ENCODE assay signal across 8 cellular contexts in the genomic region with DNA sequence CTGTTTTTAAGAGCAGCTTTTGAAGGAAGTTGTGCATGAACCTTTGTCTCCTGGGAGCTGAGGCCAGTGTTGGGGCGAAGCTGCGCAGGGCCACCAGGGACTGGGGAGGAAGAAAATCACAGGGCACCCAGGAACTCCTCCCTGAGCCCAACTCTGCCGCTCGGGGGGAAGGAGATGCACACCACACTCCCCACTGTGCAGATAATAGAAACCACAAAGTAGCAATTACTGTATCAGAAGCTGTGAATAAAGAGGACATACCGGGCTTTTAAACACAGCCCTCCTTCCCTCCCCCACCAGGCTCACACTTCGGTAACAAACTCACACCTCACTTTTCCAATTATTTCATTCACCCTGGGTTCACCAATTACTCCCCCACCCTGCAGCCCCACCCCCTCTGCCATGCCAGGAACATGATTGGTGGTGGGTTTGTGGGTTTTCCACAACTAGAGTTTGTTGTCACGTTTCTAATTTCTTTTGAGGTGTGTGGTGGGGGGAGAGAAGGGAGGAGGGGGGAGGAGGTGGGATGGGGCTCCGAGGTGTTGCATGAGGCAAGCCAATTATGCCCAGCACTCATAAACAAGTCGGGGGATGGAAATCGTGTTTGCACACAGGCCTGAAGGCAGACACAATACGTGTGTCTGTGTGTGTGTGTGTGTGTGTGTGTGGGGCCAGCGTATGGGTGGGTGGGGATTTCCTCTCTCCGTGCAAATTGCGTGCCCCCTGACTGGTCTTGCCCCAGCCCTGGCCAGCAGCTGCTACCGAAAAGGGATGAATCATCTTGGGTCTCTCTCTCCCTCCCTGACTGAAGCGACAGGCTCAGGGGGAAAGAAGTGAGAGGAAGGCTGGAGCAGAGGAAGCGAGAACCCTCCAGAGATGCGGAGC.
A peak's percentile ranks its signal among the peaks of the same experiment; 100 is the strongest.
DNase-seq lines count a peak whose midpoint lies in the region; ATAC-seq and TF ChIP-seq lines count a peak whose summit lies in the region.

No MANE protein-coding gene starts in this region.

- H3K4me3 Mint-ChIP-seq in activated naive CD4-positive, alpha-beta T cell treated with anti-CD3 and anti-CD28 coated beads for 36 hours = no peak overlapping the region

- peak overlapping the region; percentile 63 for H3K27ac Mint-ChIP-seq in activated naive CD4-positive, alpha-beta T cell treated with anti-CD3 and anti-CD28 coated beads for 36 hours

- H3K9me3 Mint-ChIP-seq in activated naive CD4-positive, alpha-beta T cell treated with anti-CD3 and anti-CD28 coated beads for 36 hours = no peaks in the 10 kb centered on the region

- H3K36me3 ChIP-seq in testis (ENCODE audit: low read depth, missing control alignments) (no peaks in the 10 kb centered on the region), upper lobe of left lung (peaks cover 0 to 22% (median 12%) of the 10 kb centered on the region in 4 donors)

- no peak overlapping the region for H3K4me3 ChIP-seq in testis
- no peak overlapping the region for H3K4me3 ChIP-seq in upper lobe of left lung

- 61 to 68% methylated on average over 16 to 18 of the region's 18 CpGs for WGBS in testis, 2 donors
- WGBS in upper lobe of left lung, 2 donors = 54 to 58% methylated on average over 18 of the region's 18 CpGs

- no peak for DNase-seq in activated naive CD4-positive, alpha-beta T cell treated with anti-CD3 and anti-CD28 coated beads for 36 hours
- no peak for DNase-seq in activated naive CD4-positive, alpha-beta T cell treated with Interleukin-2 at 50 U/mL for 16 hours
- DNase-seq in RWPE1 (ENCODE audit: low spot score) (no peak), fibroblast of peridontal ligament (ENCODE audit: extremely low read depth) (peak; percentile 76), testis (peak; percentile 48), upper lobe of left lung (no peak), UCSD-AML1 (lab: John Stamatoyannopoulos, UW; ENCODE audit: unreplicated experiment) (no peak)

- peaks cover 8% of the 10 kb centered on the region for H3K4me1 Mint-ChIP-seq in activated naive CD4-positive, alpha-beta T cell treated with anti-CD3 and anti-CD28 coated beads for 36 hours (ENCODE audit: low read depth)

- POLR2A ChIA-PET in RWPE1 (lab: Yijun Ruan, JAX; ENCODE audit: low non-redundant PET) = no interaction called here

- no peaks in the 10 kb centered on the region for H3K9me3 ChIP-seq in testis
- H3K9me3 ChIP-seq in upper lobe of left lung = no peaks in the 10 kb centered on the region

- intact Hi-C loops in activated naive CD4-positive, alpha-beta T cell treated with anti-CD3 and anti-CD28 coated beads for 36 hours (cut with micrococcal nuclease) = no loop called here
- intact Hi-C loops in testis (cut with DNase I; ENCODE audit: low total_unique reads) = no loop called here

- peak overlapping the region; percentile 27 for H3K27ac ChIP-seq in RWPE1
- H3K27ac ChIP-seq in testis = no peak overlapping the region
- no peak overlapping the region for H3K27ac ChIP-seq in upper lobe of left lung

- peaks cover 30% of the 10 kb centered on the region for H3K36me3 Mint-ChIP-seq in activated naive CD4-positive, alpha-beta T cell treated with anti-CD3 and anti-CD28 coated beads for 36 hours (ENCODE audit: low read depth)

- no peak for TF ChIP-seq POLR2A in testis (IDR thresholded peaks at IDR 0.05)
- no peak for TF ChIP-seq POLR2A in upper lobe of left lung (IDR thresholded peaks at IDR 0.05)

- no peak for TF ChIP-seq EP300 in upper lobe of left lung (IDR thresholded peaks at IDR 0.05)

- TF ChIP-seq CTCF in RWPE1 (conservative IDR thresholded peaks at IDR 0.05; ENCODE audit: low read depth) = no peak
- TF ChIP-seq CTCF in testis (IDR thresholded peaks at IDR 0.05) = no peak
- TF ChIP-seq CTCF in upper lobe of left lung (IDR thresholded peaks at IDR 0.05) = no peak

- H3K27me3 ChIP-seq in testis = no peaks in the 10 kb centered on the region
- H3K27me3 ChIP-seq in upper lobe of left lung = no peaks in the 10 kb centered on the region

- CTCF ChIA-PET in activated naive CD4-positive, alpha-beta T cell treated with anti-CD3 and anti-CD28 coated beads for 36 hours (lab: Charles Lee) = interaction anchor here (0.7 to 1.2 kb wide), 2 partner anchors 46 to 50 kb away, joined by 3 read pairs; no protein-coding TSS in a partner anchor
- CTCF ChIA-PET in RWPE1 (lab: Yijun Ruan, JAX) = interaction anchor here (0.6 kb wide), 1 partner anchor 678 kb away, joined by 3 read pairs; no protein-coding TSS in a partner anchor

- H3K27me3 Mint-ChIP-seq in activated naive CD4-positive, alpha-beta T cell treated with anti-CD3 and anti-CD28 coated beads for 36 hours (ENCODE audit: low read depth) = no peaks in the 10 kb centered on the region

- peaks cover 11% of the 10 kb centered on the region for H3K4me1 ChIP-seq in testis
- no peaks in the 10 kb centered on the region for H3K4me1 ChIP-seq in upper lobe of left lung

- no peak for ATAC-seq in upper lobe of left lung (ENCODE audit: low FRiP score in 2 of 2)
- ATAC-seq in esophagus mucosa = no peak

Comparison
In these comparisons a context has a peak if more than half of its experiments do, and no peak if none do; other contexts are left out.
1. DNase-seq: peak in fibroblast of peridontal ligament (single experiment) and testis (single experiment); none in activated naive CD4-positive, alpha-beta T cell treated with anti-CD3 and anti-CD28 coated beads for 36 hours (single experiment), activated naive CD4-positive, alpha-beta T cell treated with Interleukin-2 at 50 U/mL for 16 hours (single experiment), RWPE1 (single experiment), upper lobe of left lung (0 of 2) and UCSD-AML1 (single experiment).